Comparison of ENCODE assay signal across 21 cellular contexts in genomic region chr5:153569036-153569435, GRCh38.
"Had no signal": no experiment of that assay in that cellular context is flagged by ENCODE, and none has a peak within 500 bp of the region (broad histone marks: within the 10 kb centered on the region; RNA-seq: fewer than 3 reads in every experiment).

No MANE protein-coding gene starts in this region.

- H3K36me3 ChIP-seq: heart right ventricle, ovary, suprapubic skin, upper lobe of left lung had no signal

- ATAC-seq: activated T-cell treated with anti-CD3 and anti-CD28 coated beads, Interleukin-2, amount 50 U/mL, for 72 hours; esophagus mucosa; heart right ventricle; naive thymus-derived CD4-positive, alpha-beta T cell; psoas muscle; right cardiac atrium; T-helper 17 cell had no signal

- H3K9me3 ChIP-seq: heart right ventricle, ovary, psoas muscle, suprapubic skin, upper lobe of left lung had no signal

- H3K4me3 ChIP-seq: heart right ventricle, ovary, psoas muscle, skin epidermis, suprapubic skin, upper lobe of left lung had no signal

- DNase-seq: activated CD4-positive, alpha-beta T cell treated with anti-CD3 and anti-CD28 coated beads for 1 hour; activated CD8-positive, alpha-beta memory T cell treated with anti-CD3 and anti-CD28 coated beads for 24 hours; activated CD8-positive, alpha-beta memory T cell treated with anti-CD3 and anti-CD28 coated beads, Interleukin-2, amount 50 U/mL, for 48 hours; activated effector memory CD4-positive, alpha-beta T cell treated with anti-CD3 and anti-CD28 coated beads, Interleukin-2, amount 50 U/mL, for 16 hours; activated naive CD4-positive, alpha-beta T cell treated with anti-CD3 and anti-CD28 coated beads, Interleukin-2, amount 50 U/mL, for 16 hours; activated T-cell treated with anti-CD3 and anti-CD28 coated beads, Interleukin-2, amount 50 U/mL, for 72 hours; amniotic stem cell; cortex of kidney; effector CD4-positive, alpha-beta T cell; heart right ventricle; naive thymus-derived CD4-positive, alpha-beta T cell; ovary; psoas muscle; right cardiac atrium; stimulated activated CD4-positive, alpha-beta T cell treated with anti-CD3 and anti-CD28 coated beads, Interleukin-2, amount 100 ng/mL, for 48 hours; T-helper 17 cell; upper lobe of left lung had no signal

- H3K27me3 ChIP-seq: heart right ventricle, ovary, suprapubic skin, upper lobe of left lung had no signal

- H3K4me1 ChIP-seq: psoas muscle, suprapubic skin, upper lobe of left lung had no signal

- H3K27ac ChIP-seq: heart right ventricle, ovary, psoas muscle, skin epidermis, suprapubic skin, upper lobe of left lung, VCaP had no signal
